ENCODE assay signal across 1 cellular context in the genomic region with DNA sequence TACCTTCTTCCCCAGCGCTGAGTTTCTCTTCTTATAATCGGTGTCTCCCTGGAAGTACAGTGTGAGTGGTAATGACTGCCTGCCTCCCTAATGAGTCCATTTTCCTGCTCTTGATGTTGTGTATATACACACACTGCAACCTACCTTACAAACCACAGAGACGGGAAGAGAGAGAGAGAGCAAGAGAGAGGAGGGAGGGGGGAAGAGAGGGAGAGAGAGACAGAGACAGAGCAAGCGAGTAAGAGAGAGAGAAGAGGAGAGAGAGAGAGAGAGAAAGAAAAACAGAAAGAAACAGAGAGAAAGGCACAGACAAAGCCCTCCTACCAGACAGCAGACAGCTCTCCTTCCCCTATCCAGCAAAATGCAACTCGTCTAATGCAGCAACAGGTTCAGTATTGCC.
TF ChIP-seq lines count a peak whose summit lies in the region.

No MANE protein-coding gene starts in this region.

TF ChIP-seq in GM23338, 12 proteins besides CTCF, POLR2A, EP300 and RAD21 (continued from another document):
- TF ChIP-seq, protein P1, sequence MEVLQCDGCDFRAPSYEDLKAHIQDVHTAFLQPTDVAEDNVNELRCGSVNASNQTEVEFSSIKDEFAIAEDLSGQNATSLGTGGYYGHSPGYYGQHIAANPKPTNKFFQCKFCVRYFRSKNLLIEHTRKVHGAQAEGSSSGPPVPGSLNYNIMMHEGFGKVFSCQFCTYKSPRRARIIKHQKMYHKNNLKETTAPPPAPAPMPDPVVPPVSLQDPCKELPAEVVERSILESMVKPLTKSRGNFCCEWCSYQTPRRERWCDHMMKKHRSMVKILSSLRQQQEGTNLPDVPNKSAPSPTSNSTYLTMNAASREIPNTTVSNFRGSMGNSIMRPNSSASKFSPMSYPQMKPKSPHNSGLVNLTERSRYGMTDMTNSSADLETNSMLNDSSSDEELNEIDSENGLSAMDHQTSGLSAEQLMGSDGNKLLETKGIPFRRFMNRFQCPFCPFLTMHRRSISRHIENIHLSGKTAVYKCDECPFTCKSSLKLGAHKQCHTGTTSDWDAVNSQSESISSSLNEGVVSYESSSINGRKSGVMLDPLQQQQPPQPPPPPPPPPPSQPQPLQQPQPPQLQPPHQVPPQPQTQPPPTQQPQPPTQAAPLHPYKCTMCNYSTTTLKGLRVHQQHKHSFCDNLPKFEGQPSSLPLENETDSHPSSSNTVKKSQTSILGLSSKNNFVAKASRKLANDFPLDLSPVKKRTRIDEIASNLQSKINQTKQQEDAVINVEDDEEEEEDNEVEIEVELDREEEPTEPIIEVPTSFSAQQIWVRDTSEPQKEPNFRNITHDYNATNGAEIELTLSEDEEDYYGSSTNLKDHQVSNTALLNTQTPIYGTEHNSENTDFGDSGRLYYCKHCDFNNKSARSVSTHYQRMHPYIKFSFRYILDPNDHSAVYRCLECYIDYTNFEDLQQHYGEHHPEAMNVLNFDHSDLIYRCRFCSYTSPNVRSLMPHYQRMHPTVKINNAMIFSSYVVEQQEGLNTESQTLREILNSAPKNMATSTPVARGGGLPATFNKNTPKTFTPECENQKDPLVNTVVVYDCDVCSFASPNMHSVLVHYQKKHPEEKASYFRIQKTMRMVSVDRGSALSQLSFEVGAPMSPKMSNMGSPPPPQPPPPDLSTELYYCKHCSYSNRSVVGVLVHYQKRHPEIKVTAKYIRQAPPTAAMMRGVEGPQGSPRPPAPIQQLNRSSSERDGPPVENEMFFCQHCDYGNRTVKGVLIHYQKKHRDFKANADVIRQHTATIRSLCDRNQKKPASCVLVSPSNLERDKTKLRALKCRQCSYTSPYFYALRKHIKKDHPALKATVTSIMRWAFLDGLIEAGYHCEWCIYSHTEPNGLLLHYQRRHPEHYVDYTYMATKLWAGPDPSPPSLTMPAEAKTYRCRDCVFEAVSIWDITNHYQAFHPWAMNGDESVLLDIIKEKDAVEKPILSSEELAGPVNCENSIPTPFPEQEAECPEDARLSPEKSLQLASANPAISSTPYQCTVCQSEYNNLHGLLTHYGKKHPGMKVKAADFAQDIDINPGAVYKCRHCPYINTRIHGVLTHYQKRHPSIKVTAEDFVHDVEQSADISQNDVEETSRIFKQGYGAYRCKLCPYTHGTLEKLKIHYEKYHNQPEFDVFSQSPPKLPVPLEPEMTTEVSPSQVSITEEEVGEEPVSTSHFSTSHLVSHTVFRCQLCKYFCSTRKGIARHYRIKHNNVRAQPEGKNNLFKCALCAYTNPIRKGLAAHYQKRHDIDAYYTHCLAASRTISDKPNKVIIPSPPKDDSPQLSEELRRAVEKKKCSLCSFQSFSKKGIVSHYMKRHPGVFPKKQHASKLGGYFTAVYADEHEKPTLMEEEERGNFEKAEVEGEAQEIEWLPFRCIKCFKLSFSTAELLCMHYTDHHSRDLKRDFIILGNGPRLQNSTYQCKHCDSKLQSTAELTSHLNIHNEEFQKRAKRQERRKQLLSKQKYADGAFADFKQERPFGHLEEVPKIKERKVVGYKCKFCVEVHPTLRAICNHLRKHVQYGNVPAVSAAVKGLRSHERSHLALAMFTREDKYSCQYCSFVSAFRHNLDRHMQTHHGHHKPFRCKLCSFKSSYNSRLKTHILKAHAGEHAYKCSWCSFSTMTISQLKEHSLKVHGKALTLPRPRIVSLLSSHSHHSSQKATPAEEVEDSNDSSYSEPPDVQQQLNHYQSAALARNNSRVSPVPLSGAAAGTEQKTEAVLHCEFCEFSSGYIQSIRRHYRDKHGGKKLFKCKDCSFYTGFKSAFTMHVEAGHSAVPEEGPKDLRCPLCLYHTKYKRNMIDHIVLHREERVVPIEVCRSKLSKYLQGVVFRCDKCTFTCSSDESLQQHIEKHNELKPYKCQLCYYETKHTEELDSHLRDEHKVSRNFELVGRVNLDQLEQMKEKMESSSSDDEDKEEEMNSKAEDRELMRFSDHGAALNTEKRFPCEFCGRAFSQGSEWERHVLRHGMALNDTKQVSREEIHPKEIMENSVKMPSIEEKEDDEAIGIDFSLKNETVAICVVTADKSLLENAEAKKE (CRISPR knock-in tag; IDR thresholded peaks at IDR 0.05) = no peak
- TF ChIP-seq, protein P2, sequence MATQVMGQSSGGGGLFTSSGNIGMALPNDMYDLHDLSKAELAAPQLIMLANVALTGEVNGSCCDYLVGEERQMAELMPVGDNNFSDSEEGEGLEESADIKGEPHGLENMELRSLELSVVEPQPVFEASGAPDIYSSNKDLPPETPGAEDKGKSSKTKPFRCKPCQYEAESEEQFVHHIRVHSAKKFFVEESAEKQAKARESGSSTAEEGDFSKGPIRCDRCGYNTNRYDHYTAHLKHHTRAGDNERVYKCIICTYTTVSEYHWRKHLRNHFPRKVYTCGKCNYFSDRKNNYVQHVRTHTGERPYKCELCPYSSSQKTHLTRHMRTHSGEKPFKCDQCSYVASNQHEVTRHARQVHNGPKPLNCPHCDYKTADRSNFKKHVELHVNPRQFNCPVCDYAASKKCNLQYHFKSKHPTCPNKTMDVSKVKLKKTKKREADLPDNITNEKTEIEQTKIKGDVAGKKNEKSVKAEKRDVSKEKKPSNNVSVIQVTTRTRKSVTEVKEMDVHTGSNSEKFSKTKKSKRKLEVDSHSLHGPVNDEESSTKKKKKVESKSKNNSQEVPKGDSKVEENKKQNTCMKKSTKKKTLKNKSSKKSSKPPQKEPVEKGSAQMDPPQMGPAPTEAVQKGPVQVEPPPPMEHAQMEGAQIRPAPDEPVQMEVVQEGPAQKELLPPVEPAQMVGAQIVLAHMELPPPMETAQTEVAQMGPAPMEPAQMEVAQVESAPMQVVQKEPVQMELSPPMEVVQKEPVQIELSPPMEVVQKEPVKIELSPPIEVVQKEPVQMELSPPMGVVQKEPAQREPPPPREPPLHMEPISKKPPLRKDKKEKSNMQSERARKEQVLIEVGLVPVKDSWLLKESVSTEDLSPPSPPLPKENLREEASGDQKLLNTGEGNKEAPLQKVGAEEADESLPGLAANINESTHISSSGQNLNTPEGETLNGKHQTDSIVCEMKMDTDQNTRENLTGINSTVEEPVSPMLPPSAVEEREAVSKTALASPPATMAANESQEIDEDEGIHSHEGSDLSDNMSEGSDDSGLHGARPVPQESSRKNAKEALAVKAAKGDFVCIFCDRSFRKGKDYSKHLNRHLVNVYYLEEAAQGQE (IDR thresholded peaks at IDR 0.05; ENCODE audit: unreplicated experiment) = no peak
- TF ChIP-seq, protein P3, sequence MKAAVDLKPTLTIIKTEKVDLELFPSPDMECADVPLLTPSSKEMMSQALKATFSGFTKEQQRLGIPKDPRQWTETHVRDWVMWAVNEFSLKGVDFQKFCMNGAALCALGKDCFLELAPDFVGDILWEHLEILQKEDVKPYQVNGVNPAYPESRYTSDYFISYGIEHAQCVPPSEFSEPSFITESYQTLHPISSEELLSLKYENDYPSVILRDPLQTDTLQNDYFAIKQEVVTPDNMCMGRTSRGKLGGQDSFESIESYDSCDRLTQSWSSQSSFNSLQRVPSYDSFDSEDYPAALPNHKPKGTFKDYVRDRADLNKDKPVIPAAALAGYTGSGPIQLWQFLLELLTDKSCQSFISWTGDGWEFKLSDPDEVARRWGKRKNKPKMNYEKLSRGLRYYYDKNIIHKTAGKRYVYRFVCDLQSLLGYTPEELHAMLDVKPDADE (IDR thresholded peaks at IDR 0.05) = no peak
- no peak for TF ChIP-seq STAT1 (IDR thresholded peaks at IDR 0.05; ENCODE audit: unreplicated experiment)
- no peak for TF ChIP-seq ZNF114 (CRISPR knock-in tag; IDR thresholded peaks at IDR 0.05)
- TF ChIP-seq NANOG (IDR thresholded peaks at IDR 0.05; ENCODE audit: borderline replicate concordance) = no peak
- no peak for TF ChIP-seq JUNB (IDR thresholded peaks at IDR 0.05; ENCODE audit: unreplicated experiment)
TF ChIP-seq in GM23338: peak in this region for 0.
